In genomic region chr5:107957023-107957422, GRCh38 we compare ENCODE assay signal across 1 cellular context.
TF ChIP-seq lines count a peak whose summit lies in the region.

No MANE protein-coding gene starts in this region.

TF ChIP-seq in GM23338, 12 proteins besides CTCF, POLR2A, EP300 and RAD21 (continued from another document):
- TF ChIP-seq ZNF462 (CRISPR knock-in tag; IDR thresholded peaks at IDR 0.05): no peak
